In genomic region chr4:125368684-125369083, GRCh38 we compare ENCODE assay signal across 10 cellular contexts. TPM values are rescaled to one million over a fixed set of nuclear protein-coding genes. Genes with fewer than 3 reads are reported as not detected.
DNase-seq lines count a peak whose midpoint lies in the region; FAIRE-seq and TF ChIP-seq lines count a peak whose summit lies in the region.
"Had no signal": no experiment of that assay in that cellular context is flagged by ENCODE, and none has a peak within 500 bp of the region (broad histone marks: within the 10 kb centered on the region; RNA-seq: fewer than 3 reads in every experiment).

No MANE protein-coding gene starts in this region.

- no peak for TF ChIP-seq CTCF in breast epithelium (IDR thresholded peaks at IDR 0.05)
- TF ChIP-seq CTCF in tibial nerve (IDR thresholded peaks at IDR 0.05), result no peak

- H3K36me3 ChIP-seq in breast epithelium (peaks cover 3% of the 10 kb centered on the region), tibial nerve (no peaks in the 10 kb centered on the region)

- DNase-seq in HTR-8/SVneo (ENCODE audit: insufficient read length, low spot score), result peak; percentile 10
- DNase-seq in breast epithelium (ENCODE audit: low spot score in 2 of 2), result no peak
- peak; percentile 17 for DNase-seq in left kidney (ENCODE audit: low read depth, low spot score)
- DNase-seq in tibial nerve (ENCODE audit: low spot score in 2 of 2), result no peak
- no peak for DNase-seq in SKM-1 (lab: John Stamatoyannopoulos, UW; ENCODE audit: unreplicated experiment)
- DNase-seq in NCI-H2107 treated with DMSO at 0.1 percent for 48 hours (lab: John Stamatoyannopoulos, UW; ENCODE audit: unreplicated experiment), result no peak
- no peak for DNase-seq in SIG-M5 treated with dmso at 0.1 percent for 504 hours (lab: John Stamatoyannopoulos, UW; ENCODE audit: unreplicated experiment)
- DNase-seq: activated B cell treated with CpG ODN at 0.5 μM for 24 hours, NCI-H748 treated with DMSO at 0.1 percent for 48 hours had no signal

- H3K27me3 ChIP-seq in breast epithelium (no peaks in the 10 kb centered on the region), tibial nerve (no peaks in the 10 kb centered on the region)

- no peaks in the 10 kb centered on the region for H3K9me3 ChIP-seq in breast epithelium
- no peaks in the 10 kb centered on the region for H3K9me3 ChIP-seq in tibial nerve

- H3K4me3 ChIP-seq in breast epithelium (peak overlapping the region; percentile 24 to 54 (median 26)), tibial nerve (peak overlapping the region in 3 of 4 donors; percentile 14 to 40 (median 15))

- H3K27ac ChIP-seq in breast epithelium, result no peak overlapping the region
- H3K27ac ChIP-seq in tibial nerve, result peak overlapping the region in 2 of 4 donors; percentile 26 to 46

- intact Hi-C loops in breast epithelium (cut with DNase I; ENCODE audit: low total_unique reads), result no loop called here

- TF ChIP-seq EP300 in tibial nerve (IDR thresholded peaks at IDR 0.05), result peak in 1 of 2 donors; percentile 14

- TF ChIP-seq POLR2A in breast epithelium (IDR thresholded peaks at IDR 0.05), result no peak
- no peak for TF ChIP-seq POLR2A in tibial nerve (IDR thresholded peaks at IDR 0.05)

- 13 to 20% methylated on average over 3 of the region's 3 CpGs for WGBS in tibial nerve, 2 donors

- FAIRE-seq in HTR-8/SVneo (lab: Jason Lieb, UNC), result no peak
- FAIRE-seq: islet of Langerhans had no signal

- H3K4me1 ChIP-seq in breast epithelium (no peaks in the 10 kb centered on the region), tibial nerve (peaks cover 0 to 18% (median 0%) of the 10 kb centered on the region in 4 donors)

RNA-seq across cellular contexts. Expression of gene FAT4, which starts 53.9 kb away (rescaled TPM):
- total RNA-seq in breast epithelium, result 10 to 100 TPM; 10.7 to 25.1 (median 13.4) TPM
- total RNA-seq in tibial nerve, result 10 to 100 TPM; 12.3 to 22.7 (median 18.4) TPM
- total RNA-seq: activated B cell treated with CpG ODN at 0.5 μM for 24 hours had no signal

Comparison
In these comparisons a context has a peak if more than half of its experiments do, and no peak if none do; other contexts are left out.
1. DNase-seq: peak in HTR-8/SVneo (single experiment) and left kidney (single experiment); none in breast epithelium (0 of 2), tibial nerve (0 of 2), SKM-1 (single experiment), NCI-H2107 treated with DMSO at 0.1 percent for 48 hours (single experiment) and SIG-M5 treated with dmso at 0.1 percent for 504 hours (single experiment).